In the genomic region with DNA sequence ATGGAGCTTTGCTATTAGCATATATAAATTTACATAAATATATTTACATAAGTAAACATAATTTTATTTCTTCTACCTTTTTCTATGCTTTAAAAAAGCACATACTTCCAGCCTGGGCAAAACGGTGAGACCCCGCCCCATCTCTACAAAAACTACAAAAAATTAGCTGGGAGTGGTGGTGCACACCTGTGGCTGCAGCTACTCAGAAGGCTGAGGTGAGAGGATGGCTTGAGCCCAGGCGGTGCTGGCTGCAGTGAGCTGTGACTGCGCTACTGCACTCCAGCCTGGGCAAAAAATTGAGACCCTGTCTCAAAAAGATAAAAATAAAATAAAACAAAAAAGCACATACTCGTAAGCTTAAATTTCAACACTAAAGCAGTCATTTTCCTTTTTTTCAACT, we compare ENCODE assay signal across 23 cellular contexts.
"Had no signal": no experiment of that assay in that cellular context is flagged by ENCODE, and none has a peak within 500 bp of the region (broad histone marks: within the 10 kb centered on the region; RNA-seq: fewer than 3 reads in every experiment).

No MANE protein-coding gene starts in this region.

- H3K36me3 ChIP-seq: colonic mucosa, esophagus muscularis mucosa, esophagus squamous epithelium, gastrocnemius medialis, gastroesophageal sphincter, heart right ventricle had no signal

- DNase-seq: colonic mucosa; cortex of kidney; dermis blood vessel endothelial cell; effector CD4-positive, alpha-beta T cell; effector CD8-positive, alpha-beta T cell; effector memory CD4-positive, alpha-beta T cell; effector memory CD8-positive, alpha-beta T cell; endodermal cell; erythroblast; esophagus squamous epithelium; foreskin fibroblast; foreskin keratinocyte; foreskin melanocyte; gastrocnemius medialis; glutamatergic neuron; head of caudate nucleus; heart left ventricle; heart right ventricle had no signal

- H3K27me3 ChIP-seq: colonic mucosa, dorsolateral prefrontal cortex, esophagus muscularis mucosa, esophagus squamous epithelium, foreskin keratinocyte, gastrocnemius medialis, gastroesophageal sphincter, heart left ventricle, heart right ventricle had no signal

- H3K4me1 ChIP-seq: colonic mucosa had no signal

- H3K27ac ChIP-seq: colonic mucosa, coronary artery, epithelial cell of prostate, esophagus muscularis mucosa, esophagus squamous epithelium, foreskin keratinocyte, gastrocnemius medialis, gastroesophageal sphincter, heart left ventricle, heart right ventricle had no signal

- H3K4me3 ChIP-seq: colonic mucosa, coronary artery, dorsolateral prefrontal cortex, esophagus muscularis mucosa, esophagus squamous epithelium, gastrocnemius medialis, gastroesophageal sphincter, heart left ventricle, heart right ventricle had no signal

- H3K9me3 ChIP-seq: colonic mucosa, esophagus muscularis mucosa, esophagus squamous epithelium, gastrocnemius medialis, gastroesophageal sphincter, heart left ventricle had no signal
